Comparison of ENCODE assay signal across 9 cellular contexts in genomic region chr5:56080375-56081052, GRCh38.
DNase-seq lines count a peak whose midpoint lies in the region; ATAC-seq, FAIRE-seq and TF ChIP-seq lines count a peak whose summit lies in the region.
"Had no signal": no experiment of that assay in that cellular context is flagged by ENCODE, and none has a peak within 500 bp of the region (broad histone marks: within the 10 kb centered on the region; RNA-seq: fewer than 3 reads in every experiment).

No MANE protein-coding gene starts in this region.

- no peaks in the 10 kb centered on the region for H4K20me1 ChIP-seq in PC-3 (ENCODE audit: low read length)

- peaks cover 8% of the 10 kb centered on the region for H3K9me3 Mint-ChIP-seq in activated CD4-positive, alpha-beta T cell treated with anti-CD3 and anti-CD28 coated beads, Interleukin-2, amount 10 ng/mL, durations not matched to agents 7 days and 5 days
- H3K9me3 Mint-ChIP-seq in CD14-positive monocyte = peaks cover 0 to 8% (median 4%) of the 10 kb centered on the region in 7 donors

- H2AFZ ChIP-seq in PC-3 (ENCODE audit: low read length) = no peak overlapping the region

- H3K79me2 ChIP-seq in PC-3 (ENCODE audit: low read length) = no peaks in the 10 kb centered on the region

- no peaks in the 10 kb centered on the region for H3K27me3 Mint-ChIP-seq in activated CD4-positive, alpha-beta T cell treated with anti-CD3 and anti-CD28 coated beads, Interleukin-2, amount 10 ng/mL, durations not matched to agents 7 days and 5 days
- H3K27me3 Mint-ChIP-seq in CD14-positive monocyte (ENCODE audit: low read depth in 3 of 3) = peaks cover 0 to 10% (median 4%) of the 10 kb centered on the region in 3 donors

- POLR2A ChIA-PET in activated CD4-positive, alpha-beta T cell treated with anti-CD3 and anti-CD28 coated beads, Interleukin-2, amount 10 ng/mL, durations not matched to agents 7 days and 5 days (lab: Charles Lee) = no interaction called here
- POLR2A ChIA-PET in PC-3 (lab: Charles Lee; ENCODE audit: unreplicated experiment) = no interaction called here

- H3K9me3 ChIP-seq in pancreas = no peaks in the 10 kb centered on the region
- no peaks in the 10 kb centered on the region for H3K9me3 ChIP-seq in PC-3 (ENCODE audit: low read length)
- H3K9me3 ChIP-seq: Peyer's patch had no signal

- peak overlapping the region; percentile 93 for H3K27ac Mint-ChIP-seq in activated CD4-positive, alpha-beta T cell treated with anti-CD3 and anti-CD28 coated beads, Interleukin-2, amount 10 ng/mL, durations not matched to agents 7 days and 5 days
- peak overlapping the region in 2 of 7 donors; percentile 1 to 47 for H3K27ac Mint-ChIP-seq in CD14-positive monocyte

- no peaks in the 10 kb centered on the region for H3K9me2 ChIP-seq in PC-3 (replicated peaks; ENCODE audit: low read length)

- CTCF ChIA-PET in activated CD4-positive, alpha-beta T cell treated with anti-CD3 and anti-CD28 coated beads, Interleukin-2, amount 10 ng/mL, durations not matched to agents 7 days and 5 days (lab: Charles Lee) = interaction anchor here (0.6 to 2.4 kb wide), 4 partner anchors 14 to 125 kb away, joined by 4 to 8 read pairs (median 5); no protein-coding TSS in a partner anchor
- CTCF ChIA-PET in PC-3 (lab: Charles Lee) = no interaction called here

- ATAC-seq in GM21737 (IDR thresholded peaks at IDR 0.05; ENCODE audit: unreplicated experiment) (peak; percentile 71), HG03565 (IDR thresholded peaks at IDR 0.05; ENCODE audit: unreplicated experiment) (peak; percentile 75), pancreas (peak; percentile 47 to 79 (median 63)), SK-N-SH treated with all-trans-retinoic acid at 6 μM for 48 hours (no peak), PC-3 (no peak)

- no peaks in the 10 kb centered on the region for H3K27me3 ChIP-seq in pancreas
- H3K27me3 ChIP-seq in PC-3 (ENCODE audit: low read length) = no peaks in the 10 kb centered on the region
- H3K27me3 ChIP-seq: Peyer's patch had no signal

- peaks cover 18% of the 10 kb centered on the region for H3K36me3 Mint-ChIP-seq in activated CD4-positive, alpha-beta T cell treated with anti-CD3 and anti-CD28 coated beads, Interleukin-2, amount 10 ng/mL, durations not matched to agents 7 days and 5 days (ENCODE audit: low read depth)
- H3K36me3 Mint-ChIP-seq in CD14-positive monocyte = peaks cover 0 to 1% of the 10 kb centered on the region in 2 donors

- intact Hi-C loops in pancreas (cut with DNase I) = no loop called here
- intact Hi-C loops in CD14-positive monocyte (cut with micrococcal nuclease) = no loop called here
- intact Hi-C loops in PC-3 (cut with micrococcal nuclease) = no loop called here

- H3K9ac ChIP-seq in PC-3 (ENCODE audit: low read length) = no peak overlapping the region

- H3K36me3 ChIP-seq in pancreas (no peaks in the 10 kb centered on the region), PC-3 (ENCODE audit: low read depth, low read length) (no peaks in the 10 kb centered on the region)
- H3K36me3 ChIP-seq: Peyer's patch had no signal

- peak overlapping the region in 2 of 4 donors; percentile 45 to 55 for H3K27ac ChIP-seq in pancreas
- no peak overlapping the region for H3K27ac ChIP-seq in PC-3 (ENCODE audit: low read length)
- H3K27ac ChIP-seq: Peyer's patch had no signal

- WGBS in pancreas, 2 donors = 36 to 54% methylated on average over 2 of the region's 2 CpGs

- no peaks in the 10 kb centered on the region for H3F3A ChIP-seq in PC-3 (ENCODE audit: low read length, unreplicated experiment)

- no TSS peak for BruUV-seq in PC-3 (replicated peaks; lab: Mats Ljungman, UMichigan)

- H3K4me3 ChIP-seq in pancreas = no peak overlapping the region
- no peak overlapping the region for H3K4me3 ChIP-seq in PC-3 (ENCODE audit: low read length)
- H3K4me3 ChIP-seq: Peyer's patch had no signal

- peak overlapping the region; percentile 29 for H3K4me3 Mint-ChIP-seq in activated CD4-positive, alpha-beta T cell treated with anti-CD3 and anti-CD28 coated beads, Interleukin-2, amount 10 ng/mL, durations not matched to agents 7 days and 5 days
- peak overlapping the region in 1 of 2 donors; percentile 46 for H3K4me3 Mint-ChIP-seq in CD14-positive monocyte

- peaks cover 70% of the 10 kb centered on the region for H3K4me1 Mint-ChIP-seq in activated CD4-positive, alpha-beta T cell treated with anti-CD3 and anti-CD28 coated beads, Interleukin-2, amount 10 ng/mL, durations not matched to agents 7 days and 5 days
- peaks cover 42% of the 10 kb centered on the region for H3K4me1 Mint-ChIP-seq in CD14-positive monocyte

- no peak for TF ChIP-seq CTCF in pancreas (IDR thresholded peaks at IDR 0.05)
- TF ChIP-seq CTCF in CD14-positive monocyte (IDR thresholded peaks at IDR 0.05) = no peak
- no peak for TF ChIP-seq CTCF in PC-3 (conservative IDR thresholded peaks at IDR 0.05; ENCODE audit: low read depth, low read length)

- peaks cover 0 to 24% (median 10%) of the 10 kb centered on the region in 3 donors for H3K4me1 ChIP-seq in pancreas
- H3K4me1 ChIP-seq in PC-3 (ENCODE audit: insufficient read depth, low read length) = no peaks in the 10 kb centered on the region
- H3K4me1 ChIP-seq: Peyer's patch had no signal

- no peak for DNase-seq in activated CD4-positive, alpha-beta T cell treated with anti-CD3 and anti-CD28 coated beads, Interleukin-2, amount 10 ng/mL, durations not matched to agents 7 days and 5 days
- DNase-seq in activated CD4-positive, alpha-beta T cell treated with anti-CD3 and anti-CD28 coated beads for 4 hours = no peak
- no peak for DNase-seq in pancreas
- no peak for DNase-seq in CD14-positive monocyte (ENCODE audit: low spot score)
- no peak for DNase-seq in PC-3
- DNase-seq: Peyer's patch had no signal

- H3K4me2 ChIP-seq in PC-3 (ENCODE audit: low read length) = no peak overlapping the region

- FAIRE-seq in pancreas (lab: Jason Lieb, UNC) = no peak

TF ChIP-seq in SK-N-SH treated with all-trans-retinoic acid at 6 μM for 48 hours, 23 proteins besides CTCF, POLR2A, EP300 and RAD21 (continues in another document):
- TF ChIP-seq CREB5 (CRISPR knock-in tag; IDR thresholded peaks at IDR 0.05; ENCODE audit: low read depth) = no peak
- no peak for TF ChIP-seq ZNF565 (CRISPR knock-in tag; conservative IDR thresholded peaks at IDR 0.05; ENCODE audit: low read depth)
- TF ChIP-seq CSRNP3 (CRISPR knock-in tag; IDR thresholded peaks at IDR 0.05) = no peak
- no peak for TF ChIP-seq ISL1 (CRISPR knock-in tag; IDR thresholded peaks at IDR 0.05)
- TF ChIP-seq POU6F1 (CRISPR knock-in tag; IDR thresholded peaks at IDR 0.05; ENCODE audit: borderline replicate concordance, low read depth) = no peak
- TF ChIP-seq RARB (CRISPR knock-in tag; IDR thresholded peaks at IDR 0.05) = no peak
- TF ChIP-seq BACH2 (CRISPR knock-in tag; IDR thresholded peaks at IDR 0.05; ENCODE audit: borderline replicate concordance) = no peak
- no peak for TF ChIP-seq ZNF70 (CRISPR knock-in tag; IDR thresholded peaks at IDR 0.05)
- TF ChIP-seq GLIS3 (CRISPR knock-in tag; IDR thresholded peaks at IDR 0.05) = no peak
- no peak for TF ChIP-seq ARNTL (CRISPR knock-in tag; IDR thresholded peaks at IDR 0.05; ENCODE audit: borderline replicate concordance, low read depth)
- TF ChIP-seq ZFP3 (CRISPR knock-in tag; IDR thresholded peaks at IDR 0.05) = no peak
- TF ChIP-seq CSDC2 (CRISPR knock-in tag; IDR thresholded peaks at IDR 0.05) = no peak
- TF ChIP-seq ZFP30 (CRISPR knock-in tag; IDR thresholded peaks at IDR 0.05) = no peak
- TF ChIP-seq ESRRG (CRISPR knock-in tag; IDR thresholded peaks at IDR 0.05) = no peak
- TF ChIP-seq ZC3H10 (CRISPR knock-in tag; IDR thresholded peaks at IDR 0.05) = no peak

Comparison
In these comparisons a context has a peak if more than half of its experiments do, and no peak if none do; other contexts are left out.
1. ATAC-seq: peak in GM21737 (single experiment), HG03565 (single experiment) and pancreas (4 of 4); none in SK-N-SH treated with all-trans-retinoic acid at 6 μM for 48 hours (single experiment) and PC-3 (single experiment).